Comparison of ENCODE assay signal across 16 cellular contexts in genomic region chr4:169189372-169189771, GRCh38.
DNase-seq lines count a peak whose midpoint lies in the region; ATAC-seq and TF ChIP-seq lines count a peak whose summit lies in the region.
"Had no signal": no experiment of that assay in that cellular context is flagged by ENCODE, and none has a peak within 500 bp of the region (broad histone marks: within the 10 kb centered on the region; RNA-seq: fewer than 3 reads in every experiment).

No MANE protein-coding gene starts in this region.

- peaks cover 29% of the 10 kb centered on the region for H3K27me3 Mint-ChIP-seq in T-helper 17 cell

- H3K36me3 Mint-ChIP-seq in T-helper 17 cell (ENCODE audit: low read depth): no peaks in the 10 kb centered on the region

- H3K9me3 ChIP-seq in T-helper 17 cell (ENCODE audit: control insufficient read depth, low read length, poor library complexity, severe bottlenecking): no peaks in the 10 kb centered on the region
- H3K9me3 ChIP-seq: suprapubic skin had no signal

- no peak for TF ChIP-seq CTCF in GM06990 (IDR thresholded peaks at IDR 0.05; ENCODE audit: insufficient read depth, low read length, poor library complexity, severe bottlenecking)

- no peaks in the 10 kb centered on the region for H3K36me3 ChIP-seq in GM06990 (ENCODE audit: control insufficient read depth, insufficient read depth, low read length)
- H3K36me3 ChIP-seq: suprapubic skin had no signal

- H3K27me3 ChIP-seq in GM06990 (replicated peaks; ENCODE audit: control insufficient read depth, insufficient read depth, low read length): no peaks in the 10 kb centered on the region
- H3K27me3 ChIP-seq: suprapubic skin had no signal

- no peak overlapping the region for H3K27ac Mint-ChIP-seq in T-helper 17 cell
- H3K27ac Mint-ChIP-seq: activated T-helper 2 cell treated with anti-CD3 and anti-CD28 coated beads, Interferon-gamma antibody, Interleukin-2, Interleukin-4, amounts not matched to agents 10 μg/mL and 5 μg/mL and 100 μg/mL, durations not matched to agents 14 hours and 24 hours and 36 hours had no signal

- DNase-seq in GM06990 (ENCODE audit: extremely low read depth, insufficient read length): no peak
- no peak for DNase-seq in glomerular visceral epithelial cell (ENCODE audit: extremely low spot score)
- DNase-seq in T-helper 17 cell: no peak
- no peak for DNase-seq in activated CD4-positive, alpha-beta T cell treated with anti-CD3 and anti-CD28 coated beads, Interleukin-2, amount 50 U/mL, for 1 hour
- DNase-seq: caudate nucleus; DMS79; NCI-H226; occipital lobe; RPMI8226; stimulated activated CD4-positive, alpha-beta T cell treated with anti-CD3 and anti-CD28 coated beads, Interleukin-4, amount 100 ng/mL, for 4 hours had no signal

- peak; percentile 75 for ATAC-seq in GM19372 (IDR thresholded peaks at IDR 0.05; ENCODE audit: low read depth, unreplicated experiment)
- peak; percentile 85 for ATAC-seq in HG02763 (IDR thresholded peaks at IDR 0.05; ENCODE audit: unreplicated experiment)
- ATAC-seq in HG03520 (IDR thresholded peaks at IDR 0.05; ENCODE audit: unreplicated experiment): peak; percentile 79
- ATAC-seq in T-helper 17 cell: no peak
- ATAC-seq in activated CD4-positive, CD25-positive, alpha-beta regulatory T cell treated with anti-CD3 and anti-CD28 coated beads, Interleukin-2, amount 50 U/mL, for 24 hours: no peak

- H3K4me1 Mint-ChIP-seq in T-helper 17 cell: no peaks in the 10 kb centered on the region

- no peak overlapping the region for H3K4me3 Mint-ChIP-seq in T-helper 17 cell

- peak overlapping the region; percentile 42 for H3K4me3 ChIP-seq in GM06990 (replicated peaks; ENCODE audit: low read depth, low read length)
- H3K4me3 ChIP-seq: suprapubic skin had no signal

Comparison
In these comparisons a context has a peak if more than half of its experiments do, and no peak if none do; other contexts are left out.
1. ATAC-seq: peak in GM19372 (single experiment), HG02763 (single experiment) and HG03520 (single experiment); none in T-helper 17 cell (single experiment) and activated CD4-positive, CD25-positive, alpha-beta regulatory T cell treated with anti-CD3 and anti-CD28 coated beads, Interleukin-2, amount 50 U/mL, for 24 hours (0 of 2).